Comparison of ENCODE assay signal across 11 cellular contexts in genomic region chr18:45571714-45572113, GRCh38. TPM values are rescaled to one million over a fixed set of nuclear protein-coding genes. Genes with fewer than 3 reads are reported as not detected.
A peak's percentile ranks its signal among the peaks of the same experiment; 100 is the strongest.
DNase-seq lines count a peak whose midpoint lies in the region; ATAC-seq and TF ChIP-seq lines count a peak whose summit lies in the region.
"Had no signal": no experiment of that assay in that cellular context is flagged by ENCODE, and none has a peak within 500 bp of the region (broad histone marks: within the 10 kb centered on the region; RNA-seq: fewer than 3 reads in every experiment).

No MANE protein-coding gene starts in this region.

- peaks cover 3% of the 10 kb centered on the region for H3K9me3 Mint-ChIP-seq in neural crest cell
- H3K9me3 Mint-ChIP-seq in effector memory CD8-positive, alpha-beta T cell = no peaks in the 10 kb centered on the region

- peaks cover 5% of the 10 kb centered on the region for H3K4me1 Mint-ChIP-seq in neural crest cell
- H3K4me1 Mint-ChIP-seq in effector memory CD8-positive, alpha-beta T cell (ENCODE audit: low read depth in 2 of 2) = no peaks in the 10 kb centered on the region
- H3K4me1 Mint-ChIP-seq: stimulated activated naive CD8-positive, alpha-beta T cell treated with anti-CD3 and anti-CD28 coated beads, Interleukin-15, amount 100 ng/mL, for 72 hours had no signal

- H3K27ac Mint-ChIP-seq in neural crest cell (ENCODE audit: unreplicated experiment) = no peak overlapping the region
- H3K27ac Mint-ChIP-seq in effector memory CD8-positive, alpha-beta T cell = no peak overlapping the region
- H3K27ac Mint-ChIP-seq: stimulated activated naive CD8-positive, alpha-beta T cell treated with anti-CD3 and anti-CD28 coated beads, Interleukin-15, amount 100 ng/mL, for 72 hours had no signal

- in situ Hi-C loops in astrocyte of the spinal cord (cut with HindIII; ENCODE audit: low sequenced_read_pairs) = no loop called here

- no peaks in the 10 kb centered on the region for H3K27me3 Mint-ChIP-seq in neural crest cell (ENCODE audit: low read depth)
- peaks cover 22 to 30% of the 10 kb centered on the region in 2 donors for H3K27me3 Mint-ChIP-seq in effector memory CD8-positive, alpha-beta T cell

- DNase-seq in astrocyte of the spinal cord (ENCODE audit: low read depth, low spot score) (no peak), neural crest cell (ENCODE audit: low read depth, low spot score) (no peak), superior temporal gyrus (ENCODE audit: extremely low spot score) (no peak)
- no peak for DNase-seq in effector memory CD8-positive, alpha-beta T cell
- DNase-seq: body of pancreas; NCI-H1436 treated with DMSO at 0.1 percent for 48 hours; stimulated activated CD4-positive, alpha-beta T cell treated with anti-CD3 and anti-CD28 coated beads, Interleukin-15, amount 100 ng/mL, for 24 hours; stimulated activated naive CD8-positive, alpha-beta T cell treated with anti-CD3 and anti-CD28 coated beads, Interleukin-15, amount 100 ng/mL, for 72 hours had no signal

- H3K36me3 Mint-ChIP-seq in neural crest cell (ENCODE audit: low read depth) = no peaks in the 10 kb centered on the region
- H3K36me3 Mint-ChIP-seq in effector memory CD8-positive, alpha-beta T cell (ENCODE audit: insufficient read depth) = no peaks in the 10 kb centered on the region

- TF ChIP-seq CTCF in GM12872 (IDR thresholded peaks at IDR 0.05; ENCODE audit: insufficient read depth, low read depth, low read length) = peak; percentile 45; the same call in 2 of the 3 replicates
- TF ChIP-seq CTCF in astrocyte of the spinal cord (IDR thresholded peaks at IDR 0.05; ENCODE audit: low read depth, low read length) = peak; percentile 40
- peak; percentile 55 for TF ChIP-seq CTCF in neural crest cell (conservative IDR thresholded peaks at IDR 0.05)

- no peak overlapping the region for H3K4me3 Mint-ChIP-seq in neural crest cell
- H3K4me3 Mint-ChIP-seq in effector memory CD8-positive, alpha-beta T cell = no peak overlapping the region
- H3K4me3 Mint-ChIP-seq: stimulated activated naive CD8-positive, alpha-beta T cell treated with anti-CD3 and anti-CD28 coated beads, Interleukin-15, amount 100 ng/mL, for 72 hours had no signal

- H3K4me3 ChIP-seq in astrocyte of the spinal cord (ENCODE audit: low read depth, low read length) = no peak overlapping the region
- H3K4me3 ChIP-seq: body of pancreas had no signal

- peak; percentile 66 for ATAC-seq in HG03175 (IDR thresholded peaks at IDR 0.05; ENCODE audit: unreplicated experiment)
- no peak for ATAC-seq in GM21390 (IDR thresholded peaks at IDR 0.05; ENCODE audit: unreplicated experiment)
- ATAC-seq in effector memory CD8-positive, alpha-beta T cell (replicated peaks) = no peak
- ATAC-seq: body of pancreas; stimulated activated naive CD8-positive, alpha-beta T cell treated with anti-CD3 and anti-CD28 coated beads, Interleukin-15, amount 100 ng/mL, for 72 hours had no signal

RNA-seq across cellular contexts. Expression of gene SLC14A2, which starts 43.6 kb away (rescaled TPM):
- total RNA-seq in neural crest cell = not detected in 2 replicates
- total RNA-seq: body of pancreas had no signal
